Comparison of ENCODE assay signal across 8 cellular contexts in the genomic region with DNA sequence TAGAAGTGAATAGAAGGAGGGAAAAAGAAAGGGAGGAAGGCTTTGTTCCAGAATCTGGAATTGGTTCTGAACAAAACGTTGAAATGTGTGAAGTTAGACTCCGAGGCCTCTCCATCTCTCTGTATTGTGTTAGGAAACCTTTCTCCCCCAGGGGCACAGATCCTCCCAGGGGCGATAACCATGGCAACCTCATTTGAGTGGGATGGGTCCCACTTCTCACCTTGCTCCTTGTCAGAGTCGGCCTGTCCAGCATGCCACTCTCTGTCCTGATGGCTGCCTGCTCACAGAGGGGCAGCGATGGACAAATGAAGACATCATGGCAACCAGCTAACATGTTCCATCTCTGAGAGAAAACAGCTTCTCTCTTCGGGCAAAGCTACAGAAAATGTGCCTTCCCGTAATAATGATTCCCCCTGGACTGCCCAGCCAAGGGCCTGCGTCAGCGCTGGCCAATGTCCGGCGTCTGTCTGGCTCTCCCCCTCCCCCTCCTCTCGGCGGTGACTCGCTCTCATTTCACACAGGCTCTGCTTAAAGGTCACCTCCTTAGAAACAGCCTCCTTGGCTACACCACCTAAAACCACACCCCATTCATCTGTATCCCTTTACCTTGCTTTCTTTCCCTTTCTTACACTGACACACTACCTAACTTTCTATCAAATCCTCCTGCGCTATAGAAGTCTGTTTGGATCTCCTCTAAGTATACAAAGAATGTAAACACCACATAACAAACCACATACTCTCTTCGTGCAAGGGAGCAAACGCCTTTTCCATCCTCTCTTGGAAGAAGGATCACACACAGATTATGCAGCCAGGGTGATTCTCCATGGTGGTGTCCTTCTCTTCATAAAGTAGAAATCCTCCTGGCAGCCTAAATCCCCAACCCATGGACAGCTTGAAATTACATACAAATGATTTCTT. TPM values are rescaled to one million over a fixed set of nuclear protein-coding genes. Genes with fewer than 3 reads are reported as not detected.
DNase-seq lines count a peak whose midpoint lies in the region; ATAC-seq and TF ChIP-seq lines count a peak whose summit lies in the region.

No MANE protein-coding gene starts in this region.

- peaks cover 0 to 20% (median 12%) of the 10 kb centered on the region in 4 donors for H3K4me1 ChIP-seq in stomach

- H3K27me3 ChIP-seq in stomach = no peaks in the 10 kb centered on the region

- in situ Hi-C loops in astrocyte of the spinal cord (cut with HindIII; ENCODE audit: low sequenced_read_pairs) (no loop called here), GM13977 (cut with MboI; ENCODE audit: low pct_unique_long_range_greater_than_20kb, low sequenced_read_pairs, unreplicated experiment) (no loop called here), KBM-7 (cut with MboI; ENCODE audit: low pct_unique_long_range_greater_than_20kb, low sequenced_read_pairs) (no loop called here)

- no peaks in the 10 kb centered on the region for H3K9me3 ChIP-seq in stomach

- peak overlapping the region in 4 of 5 donors; percentile 27 to 85 (median 76) for H3K27ac ChIP-seq in stomach

- peak; percentile 61 for DNase-seq in HCEC 1CT
- DNase-seq in astrocyte of the spinal cord (ENCODE audit: low read depth, low spot score) = peak; percentile 81
- DNase-seq in left lobe of liver (ENCODE audit: low spot score) = no peak
- no peak for DNase-seq in stomach
- no peak for DNase-seq in activated effector memory CD4-positive, alpha-beta T cell treated with anti-CD3 and anti-CD28 coated beads, Interleukin-2, amount 50 U/mL, for 16 hours
- no peak for DNase-seq in GM13977 (ENCODE audit: low spot score)
- DNase-seq in KBM-7 = no peak

- no peaks in the 10 kb centered on the region for H3K36me3 ChIP-seq in stomach

- TF ChIP-seq CTCF in astrocyte of the spinal cord (IDR thresholded peaks at IDR 0.05; ENCODE audit: low read depth, low read length) (no peak), stomach (IDR thresholded peaks at IDR 0.05) (no peak), GM13977 (IDR thresholded peaks at IDR 0.05; ENCODE audit: extremely low read depth, insufficient read depth, missing control alignments) (no peak)

- TF ChIP-seq POLR2A in stomach (IDR thresholded peaks at IDR 0.05) = no peak

- ATAC-seq in left lobe of liver = peak; percentile 94
- ATAC-seq in HG02588 (IDR thresholded peaks at IDR 0.05; ENCODE audit: unreplicated experiment) = no peak

- no peak overlapping the region for H3K4me3 ChIP-seq in astrocyte of the spinal cord (ENCODE audit: low read depth, low read length)
- H3K4me3 ChIP-seq in stomach = peak overlapping the region in 1 of 4 donors; percentile 14

- TF ChIP-seq EP300 in stomach (IDR thresholded peaks at IDR 0.05) = peak; percentile 61

- 30 to 44% (median 34%) methylated on average over 15 to 17 of the region's 17 CpGs for WGBS in stomach, 5 donors

- intact Hi-C loops in stomach (cut with DNase I; ENCODE audit: low total_unique reads) = no loop called here

RNA-seq across cellular contexts. Expression of gene TTC39C, which starts 32.1 kb away (rescaled TPM):
- total RNA-seq in left lobe of liver (133 TPM), stomach (10 to 100 TPM in 4 of 5 donors, 1 to 10 TPM in 1; 1.8 to 42.0 (median 29.0) TPM)
- polyA plus RNA-seq in stomach = 10 to 100 TPM; 10.8 to 19.3 (median 12.7) TPM

Comparison
In these comparisons a context has a peak if more than half of its experiments do, and no peak if none do; other contexts are left out.
1. DNase-seq: peak in HCEC 1CT (single experiment) and astrocyte of the spinal cord (single experiment); none in left lobe of liver (single experiment), stomach (single experiment), activated effector memory CD4-positive, alpha-beta T cell treated with anti-CD3 and anti-CD28 coated beads, Interleukin-2, amount 50 U/mL, for 16 hours (single experiment), GM13977 (single experiment) and KBM-7 (single experiment).